ENCODE assay signal across 17 cellular contexts in the genomic region with DNA sequence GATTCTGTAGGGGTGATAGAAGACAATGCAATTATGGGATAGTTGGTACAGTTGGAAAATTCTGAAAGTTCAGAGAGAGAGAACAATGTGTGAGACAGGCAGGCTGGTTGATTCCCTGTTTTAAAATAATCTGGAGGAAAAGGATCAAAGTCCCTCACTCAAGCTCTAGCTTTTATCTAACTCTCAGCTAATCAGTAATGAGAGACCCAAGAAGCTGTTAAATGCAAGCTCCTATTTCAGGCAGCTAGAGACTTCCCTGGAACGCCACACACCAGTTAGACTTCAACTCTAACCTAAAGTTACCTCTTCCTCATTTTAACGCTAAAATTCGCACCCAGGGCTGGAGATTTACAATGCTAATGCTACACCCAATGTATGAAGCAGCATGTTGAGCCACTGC.
DNase-seq lines count a peak whose midpoint lies in the region; ATAC-seq and TF ChIP-seq lines count a peak whose summit lies in the region.
"Had no signal": no experiment of that assay in that cellular context is flagged by ENCODE, and none has a peak within 500 bp of the region (broad histone marks: within the 10 kb centered on the region; RNA-seq: fewer than 3 reads in every experiment).

No MANE protein-coding gene starts in this region.

- H3K27ac ChIP-seq in hepatocyte = peak overlapping the region; percentile 63
- H3K27ac ChIP-seq in colonic mucosa = no peak overlapping the region
- H3K27ac ChIP-seq: BLaER1 treated with 17β-estradiol and CSF1 and Interleukin-3, amounts not matched to agents 10 nM and 100 nM; HL-60 had no signal

- H3K4me3 ChIP-seq in Caco-2 (ENCODE audit: low read depth, low read length) (no peak overlapping the region), hepatocyte (no peak overlapping the region), colonic mucosa (no peak overlapping the region)
- H3K4me3 ChIP-seq: BLaER1 treated with 17β-estradiol and CSF1 and Interleukin-3, amounts not matched to agents 10 nM and 100 nM; HAP-1 had no signal

- H3K36me3 Mint-ChIP-seq in Caco-2 (ENCODE audit: insufficient read depth, unreplicated experiment) (no peaks in the 10 kb centered on the region), nephron (ENCODE audit: low read depth) (no peaks in the 10 kb centered on the region)
- H3K36me3 Mint-ChIP-seq: CD4-positive, CD25-positive, alpha-beta regulatory T cell had no signal

- H3K4me1 ChIP-seq in Caco-2 = peaks cover 21% of the 10 kb centered on the region
- H3K4me1 ChIP-seq in hepatocyte (ENCODE audit: insufficient read depth) = peaks cover 4% of the 10 kb centered on the region
- no peaks in the 10 kb centered on the region for H3K4me1 ChIP-seq in colonic mucosa
- H3K4me1 ChIP-seq: BLaER1 treated with 17β-estradiol and CSF1 and Interleukin-3, amounts not matched to agents 10 nM and 100 nM; HAP-1 had no signal

- H3K79me2 ChIP-seq in hepatocyte = no peaks in the 10 kb centered on the region

- H3K36me3 ChIP-seq in Caco-2 (ENCODE audit: control insufficient read depth, insufficient read depth, low read length) (no peaks in the 10 kb centered on the region), hepatocyte (replicated peaks; ENCODE audit: insufficient read depth, low read depth) (no peaks in the 10 kb centered on the region), colonic mucosa (no peaks in the 10 kb centered on the region)
- H3K36me3 ChIP-seq: BLaER1 treated with 17β-estradiol and CSF1 and Interleukin-3, amounts not matched to agents 10 nM and 100 nM; HAP-1 had no signal

- no peak for TF ChIP-seq CTCF in Caco-2 (IDR thresholded peaks at IDR 0.05; ENCODE audit: insufficient read depth in 1 of 2, low read depth in 1 of 2, low read length in 1 of 2, severe bottlenecking in 1 of 2, unreplicated experiment in 1 of 2)
- no peak for TF ChIP-seq CTCF in hepatocyte (IDR thresholded peaks at IDR 0.05; ENCODE audit: poor library complexity)
- TF ChIP-seq CTCF in nephron (IDR thresholded peaks at IDR 0.05; ENCODE audit: unreplicated experiment in 3 of 3) = no peak
- TF ChIP-seq CTCF in colonic mucosa (IDR thresholded peaks at IDR 0.05) = no peak

- CTCF ChIA-PET in Caco-2 (lab: Charles Lee) = interaction anchor here (0.6 to 0.8 kb wide), 2 partner anchors 9 to 113 kb away, joined by 4 read pairs; no protein-coding TSS in a partner anchor

- H3K9me3 Mint-ChIP-seq in Caco-2 (ENCODE audit: unreplicated experiment) (peaks cover 26% of the 10 kb centered on the region), nephron (peaks cover 13% of the 10 kb centered on the region)

- POLR2A ChIA-PET in Caco-2 (lab: Charles Lee) = no interaction called here

- H3K9me2 ChIP-seq in hepatocyte (replicated peaks; ENCODE audit: insufficient read depth) = no peaks in the 10 kb centered on the region

- DNase-seq in Caco-2 = no peak
- peak; percentile 2 for DNase-seq in OCI-M1 (lab: John Stamatoyannopoulos, UW)
- DNase-seq in hepatocyte (ENCODE audit: low spot score) = peak; percentile 27
- DNase-seq in ecto neural progenitor cell (ENCODE audit: low spot score) = no peak
- DNase-seq in stimulated activated CD8-positive, alpha-beta memory T cell treated with anti-CD3 and anti-CD28 coated beads, Interleukin-4, amount 100 ng/mL, for 48 hours = no peak
- no peak for DNase-seq in colonic mucosa
- DNase-seq: ACHN; Calu3; CD4-positive, CD25-positive, alpha-beta regulatory T cell; DMS 273 treated with DMSO at 0.1 percent for 48 hours; GOT3; IMR-90 had no signal

- 56% methylated on average over 3 of the region's 3 CpGs for WGBS in hepatocyte (ENCODE audit: low lambda C conversion rate, missing lambda C conversion rate)

- peak overlapping the region; percentile 58 for H3K4me2 ChIP-seq in hepatocyte
- H3K4me2 ChIP-seq: BLaER1 treated with 17β-estradiol and CSF1 and Interleukin-3, amounts not matched to agents 10 nM and 100 nM had no signal

- BruUV-seq in Caco-2 (replicated peaks; lab: Mats Ljungman, UMichigan) = no TSS peak

- H3K27me3 ChIP-seq in Caco-2 (replicated peaks; ENCODE audit: control insufficient read depth, insufficient read depth, low read length) (no peaks in the 10 kb centered on the region), hepatocyte (no peaks in the 10 kb centered on the region), colonic mucosa (no peaks in the 10 kb centered on the region)
- H3K27me3 ChIP-seq: BLaER1 treated with 17β-estradiol and CSF1 and Interleukin-3, amounts not matched to agents 10 nM and 100 nM had no signal

- no peaks in the 10 kb centered on the region for H4K20me1 ChIP-seq in hepatocyte (ENCODE audit: insufficient read depth, poor library complexity, severe bottlenecking)
- H4K20me1 ChIP-seq: BLaER1 treated with 17β-estradiol and CSF1 and Interleukin-3, amounts not matched to agents 10 nM and 100 nM had no signal

- ATAC-seq in GM18511 (IDR thresholded peaks at IDR 0.05; ENCODE audit: unreplicated experiment) = no peak

- intact Hi-C loops in Caco-2 (cut with micrococcal nuclease; ENCODE audit: unreplicated experiment) = no loop called here
- intact Hi-C loops in colonic mucosa (cut with DNase I) = no loop called here

- H3K4me1 Mint-ChIP-seq in Caco-2 (ENCODE audit: low read depth, unreplicated experiment) (peaks cover 20% of the 10 kb centered on the region), nephron (peaks cover 17% of the 10 kb centered on the region)
- H3K4me1 Mint-ChIP-seq: CD4-positive, CD25-positive, alpha-beta regulatory T cell had no signal

- H3K27ac Mint-ChIP-seq in Caco-2 (ENCODE audit: unreplicated experiment) = peak overlapping the region; percentile 60
- H3K27ac Mint-ChIP-seq in nephron = peak overlapping the region; percentile 38 to 92 (median 49)
- H3K27ac Mint-ChIP-seq: CD4-positive, CD25-positive, alpha-beta regulatory T cell had no signal

- no peak overlapping the region for H3K9ac ChIP-seq in colonic mucosa (ENCODE audit: low read depth in 2 of 2, low read length in 2 of 2)
- H3K9ac ChIP-seq: BLaER1 treated with 17β-estradiol and CSF1 and Interleukin-3, amounts not matched to agents 10 nM and 100 nM had no signal

- peaks cover 8% of the 10 kb centered on the region for H3K9me3 ChIP-seq in Caco-2
- H3K9me3 ChIP-seq in hepatocyte (ENCODE audit: low read depth) = no peaks in the 10 kb centered on the region
- H3K9me3 ChIP-seq in colonic mucosa = no peaks in the 10 kb centered on the region
- H3K9me3 ChIP-seq: HAP-1 had no signal

- H3K4me3 Mint-ChIP-seq in Caco-2 (ENCODE audit: unreplicated experiment) = peak overlapping the region; percentile 46
- H3K4me3 Mint-ChIP-seq in nephron = no peak overlapping the region
- H3K4me3 Mint-ChIP-seq: CD4-positive, CD25-positive, alpha-beta regulatory T cell had no signal

- no peaks in the 10 kb centered on the region for H3K27me3 Mint-ChIP-seq in Caco-2 (ENCODE audit: insufficient read depth, unreplicated experiment)
- H3K27me3 Mint-ChIP-seq in nephron (ENCODE audit: low read depth) = peaks cover 7% of the 10 kb centered on the region

- no peak overlapping the region for H2AFZ ChIP-seq in hepatocyte

Comparison
In these comparisons a context has a peak if more than half of its experiments do, and no peak if none do; other contexts are left out.
1. DNase-seq: peak in OCI-M1 (single experiment) and hepatocyte (single experiment); none in Caco-2 (0 of 2), ecto neural progenitor cell (single experiment), stimulated activated CD8-positive, alpha-beta memory T cell treated with anti-CD3 and anti-CD28 coated beads, Interleukin-4, amount 100 ng/mL, for 48 hours (single experiment) and colonic mucosa (single experiment).